In the genomic region with DNA sequence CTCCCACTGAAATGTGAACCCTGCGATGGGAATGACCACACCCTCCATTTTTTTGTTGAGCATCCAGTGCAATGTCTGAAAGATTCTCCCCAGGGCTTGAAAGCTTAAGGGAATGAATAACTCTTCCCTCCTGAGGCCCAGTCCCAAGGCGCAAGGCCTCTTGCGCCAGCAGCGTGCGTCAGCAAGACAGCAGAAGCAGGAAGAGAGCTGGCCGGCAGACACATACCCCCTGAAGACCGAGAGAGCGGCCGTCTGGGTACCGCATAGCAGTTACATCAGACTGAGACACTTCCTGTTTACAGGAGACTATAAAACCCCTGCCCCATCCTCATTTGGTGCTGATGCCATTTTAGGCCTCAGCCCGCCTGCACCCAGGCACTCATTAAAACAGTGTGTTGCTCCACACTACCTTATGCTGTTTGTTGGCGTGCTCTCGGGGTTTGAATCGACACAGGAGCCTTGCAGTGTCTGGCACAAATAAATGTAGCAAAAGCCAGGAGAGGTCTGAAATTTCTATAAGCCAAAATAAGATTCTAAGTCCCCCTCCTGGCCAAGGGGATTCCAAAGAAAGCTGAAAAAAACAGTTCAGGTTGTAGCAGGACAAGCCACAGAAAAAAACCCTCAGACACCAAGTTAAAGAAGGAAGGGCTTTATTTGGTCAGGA, we compare ENCODE assay signal across 1 cellular context.
TF ChIP-seq lines count a peak whose summit lies in the region.

No MANE protein-coding gene starts in this region.

TF ChIP-seq in IMR-90, 13 proteins besides CTCF, POLR2A, EP300 and RAD21 (continued from another document):
- no peak for TF ChIP-seq USF2 (IDR thresholded peaks at IDR 0.05; ENCODE audit: low read depth, low read length)
- no peak for TF ChIP-seq NFE2L2 (IDR thresholded peaks at IDR 0.05; ENCODE audit: low read depth, low read length)
- TF ChIP-seq, protein P1, sequence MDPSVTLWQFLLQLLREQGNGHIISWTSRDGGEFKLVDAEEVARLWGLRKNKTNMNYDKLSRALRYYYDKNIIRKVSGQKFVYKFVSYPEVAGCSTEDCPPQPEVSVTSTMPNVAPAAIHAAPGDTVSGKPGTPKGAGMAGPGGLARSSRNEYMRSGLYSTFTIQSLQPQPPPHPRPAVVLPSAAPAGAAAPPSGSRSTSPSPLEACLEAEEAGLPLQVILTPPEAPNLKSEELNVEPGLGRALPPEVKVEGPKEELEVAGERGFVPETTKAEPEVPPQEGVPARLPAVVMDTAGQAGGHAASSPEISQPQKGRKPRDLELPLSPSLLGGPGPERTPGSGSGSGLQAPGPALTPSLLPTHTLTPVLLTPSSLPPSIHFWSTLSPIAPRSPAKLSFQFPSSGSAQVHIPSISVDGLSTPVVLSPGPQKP (IDR thresholded peaks at IDR 0.05; ENCODE audit: borderline replicate concordance, low read depth, low read length) = no peak
